ENCODE assay signal across 13 cellular contexts in the genomic region with DNA sequence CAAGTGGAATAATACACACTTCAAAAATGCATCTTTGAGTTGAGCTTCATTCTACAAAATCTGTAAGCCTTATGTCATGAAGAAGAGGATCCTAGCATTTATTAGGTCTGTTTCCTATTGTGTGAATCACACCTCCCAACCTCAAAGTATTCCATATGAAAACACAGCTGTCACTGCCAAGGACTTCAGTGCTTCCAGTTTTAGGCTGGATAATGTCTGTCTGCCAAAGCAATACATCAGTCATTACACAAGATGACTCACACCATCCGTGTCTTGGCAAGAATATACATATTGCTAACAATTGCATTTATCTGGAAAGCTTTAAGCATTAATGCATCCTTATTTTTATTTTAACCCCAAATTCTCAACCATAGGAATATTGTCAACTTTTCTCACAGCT.
DNase-seq lines count a peak whose midpoint lies in the region; ATAC-seq and TF ChIP-seq lines count a peak whose summit lies in the region.
"Had no signal": no experiment of that assay in that cellular context is flagged by ENCODE, and none has a peak within 500 bp of the region (broad histone marks: within the 10 kb centered on the region; RNA-seq: fewer than 3 reads in every experiment).

No MANE protein-coding gene starts in this region.

- POLR2A ChIA-PET in AG04449 (lab: Yijun Ruan, JAX) = no interaction called here

- H3K27ac ChIP-seq in SJCRH30 = peak overlapping the region; percentile 26; the same call in 1 of the 2 replicates

- no peaks in the 10 kb centered on the region for H3K27me3 ChIP-seq in SJCRH30

- no peaks in the 10 kb centered on the region for H3K36me3 ChIP-seq in SJCRH30

- no peak for TF ChIP-seq CTCF in AG04449 (IDR thresholded peaks at IDR 0.05; ENCODE audit: insufficient read depth, low read length, missing control alignments)
- no peak for TF ChIP-seq CTCF in LNCaP clone FGC (IDR thresholded peaks at IDR 0.05; ENCODE audit: control insufficient read depth, extremely low read depth, insufficient read depth)

- no peak overlapping the region for H3K4me3 ChIP-seq in AG04449 (ENCODE audit: low read depth, low read length)
- H3K4me3 ChIP-seq in LNCaP clone FGC (ENCODE audit: low read depth, low read length) = no peak overlapping the region
- no peak overlapping the region for H3K4me3 ChIP-seq in SJCRH30
- H3K4me3 ChIP-seq: GM23338 had no signal

- peaks cover 9% of the 10 kb centered on the region for H3K4me1 ChIP-seq in SJCRH30

- no peaks in the 10 kb centered on the region for H3K9me3 ChIP-seq in SJCRH30 (replicated peaks)

- DNase-seq in AG04449 (ENCODE audit: low read depth, low spot score) (peak; percentile 82), LNCaP clone FGC (ENCODE audit: low read depth) (peak; percentile 1), SJCRH30 (peak; percentile 56 to 80), glomerular endothelial cell (ENCODE audit: extremely low read depth, low read depth, low spot score) (peak; percentile 2), SIG-M5 treated with dmso at 0.1 percent for 504 hours (lab: John Stamatoyannopoulos, UW; ENCODE audit: unreplicated experiment) (no peak), NCI-H1694 (lab: John Stamatoyannopoulos, UW) (no peak)
- DNase-seq: activated T-cell treated with anti-CD3 and anti-CD28 coated beads for 4 hours; nucleus accumbens; stimulated activated CD4-positive, alpha-beta T cell treated with anti-CD3 and anti-CD28 coated beads, Interleukin-4, amount 100 ng/mL, for 24 hours; substantia nigra had no signal

- ATAC-seq in GM18907 (IDR thresholded peaks at IDR 0.05; ENCODE audit: unreplicated experiment) (no peak), HG02678 (IDR thresholded peaks at IDR 0.05; ENCODE audit: unreplicated experiment) (no peak)
- ATAC-seq: GM23338 had no signal

- CTCF ChIA-PET in AG04449 (lab: Yijun Ruan, JAX) = interaction anchor here (1.3 kb wide), 1 partner anchor 29 kb away, joined by 3 read pairs; no protein-coding TSS in a partner anchor

Comparison
In these comparisons a context has a peak if more than half of its experiments do, and no peak if none do; other contexts are left out.
1. DNase-seq: peak in AG04449 (single experiment), LNCaP clone FGC (single experiment), SJCRH30 (2 of 2) and glomerular endothelial cell (single experiment); none in SIG-M5 treated with dmso at 0.1 percent for 504 hours (single experiment) and NCI-H1694 (single experiment).